ENCODE assay signal across 9 cellular contexts in genomic region chr2:193584522-193584938, GRCh38.
A peak's percentile ranks its signal among the peaks of the same experiment; 100 is the strongest.
DNase-seq lines count a peak whose midpoint lies in the region; ATAC-seq and TF ChIP-seq lines count a peak whose summit lies in the region.
"Had no signal": no experiment of that assay in that cellular context is flagged by ENCODE, and none has a peak within 500 bp of the region (broad histone marks: within the 10 kb centered on the region; RNA-seq: fewer than 3 reads in every experiment).

No MANE protein-coding gene starts in this region.

- no peaks in the 10 kb centered on the region for H3K36me3 ChIP-seq in DND-41 (ENCODE audit: insufficient read depth, low read length)
- no peaks in the 10 kb centered on the region for H3K36me3 ChIP-seq in kidney epithelial cell (ENCODE audit: control insufficient read depth, insufficient read depth, low read length)

- no peak overlapping the region for H3K4me2 ChIP-seq in DND-41 (ENCODE audit: insufficient read depth, low read length)

- H3K27ac ChIP-seq in DND-41 (ENCODE audit: low read length): no peak overlapping the region
- no peak overlapping the region for H3K27ac ChIP-seq in right cardiac atrium (ENCODE audit: low read length)

- H3K9ac ChIP-seq in DND-41 (ENCODE audit: low read depth, low read length): no peak overlapping the region

- no peak overlapping the region for H3K4me3 ChIP-seq in DND-41 (ENCODE audit: low read depth in 1 of 2, low read length in 2 of 2)
- H3K4me3 ChIP-seq in kidney epithelial cell (ENCODE audit: low read depth, low read length): no peak overlapping the region
- no peak overlapping the region for H3K4me3 ChIP-seq in right cardiac atrium (ENCODE audit: low read length)
- H3K4me3 ChIP-seq: lung had no signal

- intact Hi-C loops in right cardiac atrium (cut with DNase I): no loop called here

- no peaks in the 10 kb centered on the region for H4K20me1 ChIP-seq in DND-41 (ENCODE audit: insufficient read depth, low read length)

- H3K9me3 ChIP-seq in DND-41 (ENCODE audit: insufficient read depth, low read length, severe bottlenecking) (peaks cover 4% of the 10 kb centered on the region), right cardiac atrium (ENCODE audit: control insufficient read depth, low read length) (no peaks in the 10 kb centered on the region)

- WGBS in right cardiac atrium: 64% methylated on average over 1 of the region's 1 CpG

- no peaks in the 10 kb centered on the region for H3K4me1 ChIP-seq in DND-41 (ENCODE audit: insufficient read depth, low read length)
- H3K4me1 ChIP-seq in right cardiac atrium (ENCODE audit: control insufficient read depth, insufficient read depth, low read length): no peaks in the 10 kb centered on the region

- no peak overlapping the region for H2AFZ ChIP-seq in DND-41 (ENCODE audit: low read depth, low read length)

- TF ChIP-seq CTCF in DND-41 (IDR thresholded peaks at IDR 0.05; ENCODE audit: borderline replicate concordance, extremely low read depth, low read length, poor library complexity, severe bottlenecking) (peak; percentile 69), kidney epithelial cell (IDR thresholded peaks at IDR 0.05; ENCODE audit: insufficient read depth, low read length, poor library complexity, severe bottlenecking) (peak; percentile 63)

- H3K27me3 ChIP-seq in DND-41 (ENCODE audit: insufficient read depth, low read length, poor library complexity) (no peaks in the 10 kb centered on the region), kidney epithelial cell (ENCODE audit: control insufficient read depth, insufficient read depth, low read length) (no peaks in the 10 kb centered on the region), right cardiac atrium (ENCODE audit: control insufficient read depth, insufficient read depth) (no peaks in the 10 kb centered on the region)

- no peaks in the 10 kb centered on the region for H3K79me2 ChIP-seq in DND-41 (ENCODE audit: insufficient read depth, low read length)

- DNase-seq in DND-41 (peak; percentile 14), kidney epithelial cell (ENCODE audit: low read depth) (peak; percentile 2), occipital lobe (lab: John Stamatoyannopoulos, UW) (no peak), right cardiac atrium (no peak), midbrain (lab: John Stamatoyannopoulos, UW) (no peak)

- ATAC-seq in DND-41 (ENCODE audit: insufficient read depth, low read depth): peak; percentile 83
- peak; percentile 55 for ATAC-seq in GM19468 (IDR thresholded peaks at IDR 0.05; ENCODE audit: extremely low read depth, unreplicated experiment)
- ATAC-seq in HG03469 (IDR thresholded peaks at IDR 0.05; ENCODE audit: unreplicated experiment): peak; percentile 95
- ATAC-seq in SK-N-SH treated with all-trans-retinoic acid at 6 μM for 48 hours: peak; percentile 93
- no peak for ATAC-seq in right cardiac atrium

TF ChIP-seq in SK-N-SH treated with all-trans-retinoic acid at 6 μM for 48 hours, 23 proteins besides CTCF, POLR2A, EP300 and RAD21:
- TF ChIP-seq ESRRG (CRISPR knock-in tag; IDR thresholded peaks at IDR 0.05) (no peak), ZC3H10 (CRISPR knock-in tag; IDR thresholded peaks at IDR 0.05) (no peak), PATZ1 (CRISPR knock-in tag; IDR thresholded peaks at IDR 0.05; ENCODE audit: borderline replicate concordance) (no peak), ZFP30 (CRISPR knock-in tag; IDR thresholded peaks at IDR 0.05) (no peak), TCF4 (CRISPR knock-in tag; IDR thresholded peaks at IDR 0.05; ENCODE audit: borderline replicate concordance) (no peak)

Comparison
In these comparisons a context has a peak if more than half of its experiments do, and no peak if none do; other contexts are left out.
1. ATAC-seq: peak in DND-41 (single experiment), GM19468 (single experiment), HG03469 (single experiment) and SK-N-SH treated with all-trans-retinoic acid at 6 μM for 48 hours (single experiment); none in right cardiac atrium (0 of 2).
2. DNase-seq: peak in DND-41 (single experiment) and kidney epithelial cell (single experiment); none in occipital lobe (single experiment), right cardiac atrium (0 of 3) and midbrain (single experiment).